Comparison of ENCODE assay signal across 8 cellular contexts in the genomic region with DNA sequence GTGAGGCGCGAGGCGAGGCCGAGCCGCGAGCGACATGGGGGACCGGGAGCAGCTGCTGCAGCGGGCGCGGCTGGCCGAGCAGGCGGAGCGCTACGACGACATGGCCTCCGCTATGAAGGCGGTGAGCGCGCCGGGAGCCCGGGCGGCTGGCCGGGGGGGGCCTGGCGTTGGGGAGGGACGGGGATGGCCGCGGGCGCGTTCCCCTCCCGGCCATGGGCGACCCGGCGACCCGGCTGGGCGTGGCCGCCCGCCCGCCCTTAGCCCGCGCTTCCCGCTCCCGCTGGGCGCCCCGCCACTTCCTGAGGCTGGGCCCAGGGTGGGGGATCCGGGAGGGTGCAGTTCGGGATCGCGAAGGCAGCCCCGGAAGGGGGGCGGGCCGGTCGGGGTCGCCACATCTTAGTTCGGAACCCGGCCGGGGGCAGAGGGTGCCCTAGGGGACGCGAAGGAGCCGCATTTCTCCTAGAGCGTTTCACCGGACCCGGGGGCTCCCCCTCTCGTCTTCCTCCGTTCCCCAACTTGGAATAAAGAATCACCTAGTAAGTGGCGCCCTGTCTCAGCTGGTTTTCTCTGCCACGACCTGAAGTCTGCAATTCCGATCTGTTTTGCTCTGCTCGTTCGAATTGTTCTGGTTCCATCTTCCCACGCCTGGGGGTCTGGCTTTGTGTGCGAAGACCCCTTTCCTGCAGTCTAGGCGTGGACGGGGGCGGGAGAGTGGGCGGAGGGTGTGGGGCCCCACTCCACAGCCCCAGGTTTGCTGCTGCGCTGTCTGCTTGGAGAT. TPM values are rescaled to one million over a fixed set of nuclear protein-coding genes. Genes with fewer than 3 reads are reported as not detected.
DNase-seq lines count a peak whose midpoint lies in the region; ATAC-seq and TF ChIP-seq lines count a peak whose summit lies in the region.

No MANE protein-coding gene starts in this region.

- H3K4me3 ChIP-seq in GM12864 (ENCODE audit: low read depth, low read length) (peak overlapping the region; percentile 78), H7 (ENCODE audit: insufficient read depth, low read depth, low read length) (peak overlapping the region; percentile 84), MM.1S (ENCODE audit: low read length) (peak overlapping the region; percentile 82), heart right ventricle (peak overlapping the region; percentile 76 to 96 (median 86)), psoas muscle (peak overlapping the region; percentile 98)

- H3K9me2 ChIP-seq in MM.1S (replicated peaks; ENCODE audit: insufficient read depth, low read length), result no peaks in the 10 kb centered on the region

- H3K27me3 ChIP-seq in H7 (ENCODE audit: control insufficient read depth, insufficient read depth, low read length) (no peaks in the 10 kb centered on the region), MM.1S (replicated peaks; ENCODE audit: insufficient read depth, low read length) (no peaks in the 10 kb centered on the region), heart right ventricle (no peaks in the 10 kb centered on the region), psoas muscle (ENCODE audit: insufficient read depth in 3 of 3, low read length in 2 of 3) (no peaks in the 10 kb centered on the region)

- no peak for TF ChIP-seq CTCF in GM12864 (IDR thresholded peaks at IDR 0.05; ENCODE audit: low read depth, low read length, missing control alignments)
- TF ChIP-seq CTCF in MM.1S (IDR thresholded peaks at IDR 0.05; ENCODE audit: low read length), result no peak
- TF ChIP-seq CTCF in heart right ventricle (IDR thresholded peaks at IDR 0.05), result peak in 1 of 9 donors; percentile 14
- TF ChIP-seq CTCF in psoas muscle (IDR thresholded peaks at IDR 0.05), result no peak

- peaks cover 14% of the 10 kb centered on the region for H3K4me1 ChIP-seq in MM.1S (ENCODE audit: low read length)
- peaks cover 0 to 50% (median 40%) of the 10 kb centered on the region in 9 donors for H3K4me1 ChIP-seq in heart right ventricle
- H3K4me1 ChIP-seq in psoas muscle, result peaks cover 27% of the 10 kb centered on the region

- H3F3A ChIP-seq in MM.1S (ENCODE audit: insufficient read depth, low read length), result peaks cover 9% of the 10 kb centered on the region

- H3K9ac ChIP-seq in MM.1S (ENCODE audit: low read length), result peak overlapping the region; percentile 85

- H3K9me3 ChIP-seq in MM.1S (replicated peaks; ENCODE audit: insufficient read depth, low read length), result no peaks in the 10 kb centered on the region
- no peaks in the 10 kb centered on the region for H3K9me3 ChIP-seq in heart right ventricle
- no peaks in the 10 kb centered on the region for H3K9me3 ChIP-seq in psoas muscle

- peak overlapping the region; percentile 56 for H3K27ac ChIP-seq in MM.1S (ENCODE audit: low read length)
- H3K27ac ChIP-seq in heart right ventricle, result peak overlapping the region; percentile 95 to 99 (median 99)
- H3K27ac ChIP-seq in psoas muscle, result peak overlapping the region; percentile 96

- H3K79me2 ChIP-seq in MM.1S (ENCODE audit: low read length), result peaks cover 52% of the 10 kb centered on the region

- intact Hi-C loops in heart right ventricle (cut with DNase I), result loop anchor here in 7 of 10 donors (1.0 to 10.0 kb wide), 8 partner anchors 26 to 280 kb away; a partner anchor contains a TSS
- intact Hi-C loops in psoas muscle (cut with DNase I), result no loop called here

- peaks cover 7% of the 10 kb centered on the region for H4K20me1 ChIP-seq in MM.1S (ENCODE audit: insufficient read depth, low read length)

- H3K36me3 ChIP-seq in H7 (replicated peaks; ENCODE audit: control insufficient read depth, insufficient read depth, low read length), result peaks cover 3% of the 10 kb centered on the region
- peaks cover 5% of the 10 kb centered on the region; the same call in 1 of the 2 replicates for H3K36me3 ChIP-seq in MM.1S (replicated peaks; ENCODE audit: insufficient read depth, low read length)
- peaks cover 0 to 38% (median 13%) of the 10 kb centered on the region in 9 donors for H3K36me3 ChIP-seq in heart right ventricle
- peaks cover 0 to 34% of the 10 kb centered on the region in 2 donors for H3K36me3 ChIP-seq in psoas muscle (ENCODE audit: insufficient read depth in 1 of 2, low read depth in 1 of 2)

- 0% methylated on average over 56 to 72 of the region's 77 CpGs for WGBS in heart right ventricle, 2 donors
- WGBS in psoas muscle, 3 donors, result 2% methylated on average over 38 to 77 of the region's 77 CpGs

- ATAC-seq in heart right ventricle (peak; percentile 34 to 52 (median 48)), psoas muscle (peak; percentile 29 to 44 (median 38))

- peak overlapping the region; percentile 46 for H2AFZ ChIP-seq in MM.1S (ENCODE audit: low read length)

- DNase-seq in GM12864 (ENCODE audit: low read depth) (no peak), H7 (peak; percentile 84), MM.1S (peak; percentile 30), heart right ventricle (peak; percentile 64 to 73), psoas muscle (peak; percentile 66 to 80), DMS79 (lab: John Stamatoyannopoulos, UW) (no peak), NCI-H446 treated with DMSO at 0.1 percent for 48 hours (lab: John Stamatoyannopoulos, UW) (no peak)
- DNase-seq in activated gamma-delta T cell treated with anti-CD3 and anti-CD28 coated beads, Interleukin-2, amount 50 U/mL, for 16 hours (ENCODE audit: low read depth), result peak; percentile 14

- H3K4me2 ChIP-seq in MM.1S (ENCODE audit: low read depth, low read length), result peak overlapping the region; percentile 65

RNA-seq across cellular contexts. Expression of a gene that starts 0.6 kb away (rescaled TPM):
- 217 and 229 TPM in 2 replicates for total RNA-seq in H7 (2014; rRNA removed; shearing (Covaris generic))
- total RNA-seq in heart right ventricle, result 100 to 1,000 TPM in 2 of 10 donors, 10 to 100 TPM in 8; 57.7 to 115 (median 75.8) TPM
- 10 to 100 TPM; 38.8 to 87.2 TPM for polyA plus RNA-seq in heart right ventricle
- total RNA-seq in psoas muscle, result 100 to 1,000 TPM in 1 of 4 donors, 10 to 100 TPM in 3; 47.8 to 116 (median 53.0) TPM
- polyA plus RNA-seq in psoas muscle, result 100 to 1,000 TPM in 1 of 3 donors, 10 to 100 TPM in 2; 48.4 to 133 (median 71.9) TPM

Comparison
In these comparisons a context has a peak if more than half of its experiments do, and no peak if none do; other contexts are left out.
1. DNase-seq: peak in H7 (single experiment), MM.1S (single experiment), activated gamma-delta T cell treated with anti-CD3 and anti-CD28 coated beads, Interleukin-2, amount 50 U/mL, for 16 hours (single experiment), heart right ventricle (2 of 2) and psoas muscle (2 of 2); none in GM12864 (single experiment), DMS79 (single experiment) and NCI-H446 treated with DMSO at 0.1 percent for 48 hours (single experiment).
2. intact Hi-C loops: an anchor here in heart right ventricle (1.0 to 10.0 kb wide); none called in psoas muscle.
3. Peak in every context shown above with its lines, with median percentiles within 50 percentile points of each other: H3K4me3 ChIP-seq and H3K27ac ChIP-seq.